In genomic region chr16:56643833-56644232, GRCh38 we compare ENCODE assay signal across 10 cellular contexts. TPM values are rescaled to one million over a fixed set of nuclear protein-coding genes. Genes with fewer than 3 reads are reported as not detected.
DNase-seq lines count a peak whose midpoint lies in the region; ATAC-seq, FAIRE-seq and TF ChIP-seq lines count a peak whose summit lies in the region.
"Had no signal": no experiment of that assay in that cellular context is flagged by ENCODE, and none has a peak within 500 bp of the region (broad histone marks: within the 10 kb centered on the region; RNA-seq: fewer than 3 reads in every experiment).

No MANE protein-coding gene starts in this region.

- WGBS in thyroid gland, 2 donors: 37 to 49% methylated on average over 4 to 5 of the region's 5 CpGs

- TF ChIP-seq CTCF in keratinocyte (optimal IDR thresholded peaks at IDR 0.05 in 1 of 3, IDR thresholded peaks at IDR 0.05 in 1 of 3, conservative IDR thresholded peaks at IDR 0.05 in 1 of 3; ENCODE audit: extremely low read depth in 1 of 3, insufficient read depth in 2 of 3, low read length in 3 of 3): no peak
- no peak for TF ChIP-seq CTCF in thyroid gland (IDR thresholded peaks at IDR 0.05)

- no peak for ATAC-seq in activated naive CD4-positive, alpha-beta T cell treated with anti-CD3 and anti-CD28 coated beads, Interleukin-2, amount 50 U/mL, for 72 hours
- ATAC-seq in activated T-helper 17 cell treated with anti-CD3 and anti-CD28 coated beads, Interleukin-2, amount 50 U/mL, for 72 hours (replicated peaks): no peak
- ATAC-seq in HG03565 (IDR thresholded peaks at IDR 0.05; ENCODE audit: unreplicated experiment): no peak

- H3K27me3 ChIP-seq in keratinocyte (ENCODE audit: control insufficient read depth, extremely low read depth, insufficient read depth, low read length) (peaks cover 6% of the 10 kb centered on the region), thyroid gland (no peaks in the 10 kb centered on the region)

- CTCF ChIA-PET in activated naive CD4-positive, alpha-beta T cell treated with anti-CD3 and anti-CD28 coated beads for 36 hours (lab: Charles Lee): interaction anchor here (0.5 to 1.7 kb wide), 17 partner anchors 13 to 130 kb away, joined by 3 to 7 read pairs (median 5); partner anchors contain the start of gene MT4

- H3K4me3 ChIP-seq in keratinocyte (ENCODE audit: control insufficient read depth in 2 of 3, extremely low read depth in 1 of 3, insufficient read depth in 2 of 3, low read depth in 1 of 3, low read length in 3 of 3) (no peak overlapping the region), thyroid gland (replicated peaks in 1 of 3) (peak overlapping the region in 1 of 3 donors; percentile 22)

- dilution Hi-C loops in keratinocyte (cut with MboI; ENCODE audit: extremely low pct_ligation_motif_present, low sequenced_read_pairs): no loop called here

- H3K27ac Mint-ChIP-seq in activated naive CD4-positive, alpha-beta T cell treated with anti-CD3 and anti-CD28 coated beads for 36 hours: peak overlapping the region; percentile 9
- peak overlapping the region in 1 of 2 donors; percentile 82 for H3K27ac Mint-ChIP-seq in activated naive CD4-positive, alpha-beta T cell treated with anti-CD3 and anti-CD28 coated beads, Interleukin-2, amount 50 U/mL, for 72 hours
- peak overlapping the region; percentile 48 for H3K27ac Mint-ChIP-seq in activated T-helper 17 cell treated with anti-CD3 and anti-CD28 coated beads, Interleukin-2, amount 50 U/mL, for 72 hours

- peak overlapping the region; percentile 14 for H3K4me2 ChIP-seq in keratinocyte (ENCODE audit: control insufficient read depth, extremely low read depth, insufficient read depth, low read depth, low read length)

- H3K9me3 ChIP-seq in keratinocyte (ENCODE audit: control insufficient read depth, low read depth, low read length) (no peaks in the 10 kb centered on the region), thyroid gland (no peaks in the 10 kb centered on the region)

- no peak for FAIRE-seq in keratinocyte (lab: Jason Lieb, UNC)

- peaks cover 42% of the 10 kb centered on the region for H3K27me3 Mint-ChIP-seq in activated naive CD4-positive, alpha-beta T cell treated with anti-CD3 and anti-CD28 coated beads for 36 hours (ENCODE audit: low read depth)
- H3K27me3 Mint-ChIP-seq in activated T-helper 17 cell treated with anti-CD3 and anti-CD28 coated beads, Interleukin-2, amount 50 U/mL, for 72 hours: peaks cover 11% of the 10 kb centered on the region

- H3K4me3 Mint-ChIP-seq in activated naive CD4-positive, alpha-beta T cell treated with anti-CD3 and anti-CD28 coated beads for 36 hours: peak overlapping the region; percentile 46
- H3K4me3 Mint-ChIP-seq in activated T-helper 17 cell treated with anti-CD3 and anti-CD28 coated beads, Interleukin-2, amount 50 U/mL, for 72 hours: peak overlapping the region; percentile 74

- no peak for DNase-seq in activated naive CD4-positive, alpha-beta T cell treated with anti-CD3 and anti-CD28 coated beads for 36 hours
- no peak for DNase-seq in activated naive CD4-positive, alpha-beta T cell treated with anti-CD3 and anti-CD28 coated beads, Interleukin-2, amount 50 U/mL, for 72 hours (ENCODE audit: low spot score in 2 of 2)
- no peak for DNase-seq in keratinocyte (ENCODE audit: low read depth, low spot score)
- DNase-seq in thyroid gland: no peak
- DNase-seq in H4 (ENCODE audit: low spot score): no peak
- DNase-seq in NOMO-1 treated with dmso at 0.1 percent for 144 hours (lab: John Stamatoyannopoulos, UW; ENCODE audit: unreplicated experiment): no peak
- DNase-seq: NCI-H187 treated with DMSO at 0.1 percent for 48 hours had no signal

- intact Hi-C loops in activated naive CD4-positive, alpha-beta T cell treated with anti-CD3 and anti-CD28 coated beads for 36 hours (cut with micrococcal nuclease): loop anchor here (1.0 to 2.0 kb wide), 8 partner anchors 13 to 129 kb away; partner anchors contain the start of genes MT1E, MT1F, MT1X and MT2A
- intact Hi-C loops in thyroid gland (cut with DNase I): no loop called here

- H3K9ac ChIP-seq in keratinocyte (ENCODE audit: control insufficient read depth, extremely low read depth, insufficient read depth, low read length): no peak overlapping the region

- H3K36me3 Mint-ChIP-seq in activated naive CD4-positive, alpha-beta T cell treated with anti-CD3 and anti-CD28 coated beads for 36 hours (ENCODE audit: low read depth): no peaks in the 10 kb centered on the region
- H3K36me3 Mint-ChIP-seq in activated naive CD4-positive, alpha-beta T cell treated with anti-CD3 and anti-CD28 coated beads, Interleukin-2, amount 50 U/mL, for 72 hours: no peaks in the 10 kb centered on the region
- no peaks in the 10 kb centered on the region for H3K36me3 Mint-ChIP-seq in activated T-helper 17 cell treated with anti-CD3 and anti-CD28 coated beads, Interleukin-2, amount 50 U/mL, for 72 hours (ENCODE audit: low read depth)

- no peaks in the 10 kb centered on the region for H3K9me1 ChIP-seq in keratinocyte (ENCODE audit: control insufficient read depth, extremely low read depth, insufficient read depth, low read length)

- peaks cover 4% of the 10 kb centered on the region for H3K4me1 ChIP-seq in keratinocyte (ENCODE audit: control insufficient read depth, extremely low read depth, insufficient read depth, low read length)
- peaks cover 7 to 20% of the 10 kb centered on the region in 2 donors for H3K4me1 ChIP-seq in thyroid gland

- no peak for TF ChIP-seq POLR2A in thyroid gland (IDR thresholded peaks at IDR 0.05)

- H3K9me3 Mint-ChIP-seq in activated naive CD4-positive, alpha-beta T cell treated with anti-CD3 and anti-CD28 coated beads for 36 hours: no peaks in the 10 kb centered on the region
- H3K9me3 Mint-ChIP-seq in activated naive CD4-positive, alpha-beta T cell treated with anti-CD3 and anti-CD28 coated beads, Interleukin-2, amount 50 U/mL, for 72 hours: no peaks in the 10 kb centered on the region
- H3K9me3 Mint-ChIP-seq in activated T-helper 17 cell treated with anti-CD3 and anti-CD28 coated beads, Interleukin-2, amount 50 U/mL, for 72 hours: no peaks in the 10 kb centered on the region

- H3K79me2 ChIP-seq in keratinocyte (ENCODE audit: control insufficient read depth, insufficient read depth, low read length): no peaks in the 10 kb centered on the region

- H3K36me3 ChIP-seq in keratinocyte (ENCODE audit: control insufficient read depth in 2 of 2, extremely low read depth in 1 of 2, insufficient read depth in 2 of 2, low read length in 2 of 2) (no peaks in the 10 kb centered on the region), thyroid gland (no peaks in the 10 kb centered on the region)

- no peak overlapping the region for H2AFZ ChIP-seq in keratinocyte (ENCODE audit: control insufficient read depth, low read length)

- H3K4me1 Mint-ChIP-seq in activated naive CD4-positive, alpha-beta T cell treated with anti-CD3 and anti-CD28 coated beads for 36 hours (ENCODE audit: low read depth): peaks cover 18% of the 10 kb centered on the region
- peaks cover 8% of the 10 kb centered on the region for H3K4me1 Mint-ChIP-seq in activated T-helper 17 cell treated with anti-CD3 and anti-CD28 coated beads, Interleukin-2, amount 50 U/mL, for 72 hours

- H4K20me1 ChIP-seq in keratinocyte (ENCODE audit: control insufficient read depth, extremely low read depth, insufficient read depth, low read length): no peaks in the 10 kb centered on the region

- no peak overlapping the region for H3K27ac ChIP-seq in keratinocyte (ENCODE audit: control insufficient read depth, insufficient read depth, low read length)
- H3K27ac ChIP-seq in thyroid gland: peak overlapping the region in 2 of 3 donors; percentile 6 to 66

RNA-seq across cellular contexts. Expression of gene MT1A, which starts 5.4 kb away (rescaled TPM):
- not detected for total RNA-seq in activated naive CD4-positive, alpha-beta T cell treated with anti-CD3 and anti-CD28 coated beads for 36 hours
- 1 to 10 TPM; 1.0 to 4.9 TPM for total RNA-seq in activated naive CD4-positive, alpha-beta T cell treated with anti-CD3 and anti-CD28 coated beads, Interleukin-2, amount 50 U/mL, for 72 hours
- 1 to 10 TPM; 1.5 to 6.5 TPM for total RNA-seq in activated T-helper 17 cell treated with anti-CD3 and anti-CD28 coated beads, Interleukin-2, amount 50 U/mL, for 72 hours
- not detected in 3 replicates for polyA plus RNA-seq in keratinocyte
- not detected for polyA plus RNA-seq in keratinocyte (2011; ENCODE audit: low read depth)
- not detected in 2 replicates for polyA plus RNA-seq in keratinocyte (2011; cell fraction: cytosol; rRNA removed)
- not detected in 2 replicates for polyA plus RNA-seq in keratinocyte (2011; cell fraction: nucleus; rRNA removed)
- polyA plus RNA-seq in keratinocyte (2012; ENCODE audit: low replicate concordance): 0.93 TPM in 1 of 2 replicates, not detected in the other
- not detected in 3 replicates for polyA minus RNA-seq in keratinocyte
- polyA minus RNA-seq in keratinocyte (2011; cell fraction: cytosol; rRNA and poly(A)+ RNA removed): not detected
- not detected in 2 replicates for polyA minus RNA-seq in keratinocyte (2011; cell fraction: nucleus; rRNA and poly(A)+ RNA removed)
- 10 to 100 TPM in 3 of 4 donors, 1 to 10 TPM in 1; 7.1 to 23.6 (median 16.8) TPM for total RNA-seq in thyroid gland
- total RNA-seq in H4 (2014; rRNA removed; shearing (Covaris generic)): not detected in 2 replicates

RNA-seq across cellular contexts. Expression of gene MT1B, which starts 7.9 kb away (rescaled TPM):
- total RNA-seq in activated naive CD4-positive, alpha-beta T cell treated with anti-CD3 and anti-CD28 coated beads for 36 hours: not detected
- not detected for total RNA-seq in activated naive CD4-positive, alpha-beta T cell treated with anti-CD3 and anti-CD28 coated beads, Interleukin-2, amount 50 U/mL, for 72 hours
- not detected for total RNA-seq in activated T-helper 17 cell treated with anti-CD3 and anti-CD28 coated beads, Interleukin-2, amount 50 U/mL, for 72 hours
- polyA plus RNA-seq in keratinocyte: not detected in 3 replicates
- polyA plus RNA-seq in keratinocyte (2011; ENCODE audit: low read depth): not detected
- not detected in 2 replicates for polyA plus RNA-seq in keratinocyte (2011; cell fraction: cytosol; rRNA removed)
- not detected in 2 replicates for polyA plus RNA-seq in keratinocyte (2011; cell fraction: nucleus; rRNA removed)
- polyA plus RNA-seq in keratinocyte (2012; ENCODE audit: low replicate concordance): not detected in 2 replicates
- not detected in 3 replicates for polyA minus RNA-seq in keratinocyte
- not detected for polyA minus RNA-seq in keratinocyte (2011; cell fraction: cytosol; rRNA and poly(A)+ RNA removed)
- polyA minus RNA-seq in keratinocyte (2011; cell fraction: nucleus; rRNA and poly(A)+ RNA removed): not detected in 2 replicates
- total RNA-seq in thyroid gland: not detected
- total RNA-seq in H4 (2014; rRNA removed; shearing (Covaris generic)): not detected in 2 replicates
- total RNA-seq: Right ventricle myocardium superior had no signal

RNA-seq across cellular contexts. Expression of gene MT1M, which starts 11.4 kb away (rescaled TPM):
- total RNA-seq in activated naive CD4-positive, alpha-beta T cell treated with anti-CD3 and anti-CD28 coated beads for 36 hours: not detected
- not detected for total RNA-seq in activated naive CD4-positive, alpha-beta T cell treated with anti-CD3 and anti-CD28 coated beads, Interleukin-2, amount 50 U/mL, for 72 hours
- total RNA-seq in activated T-helper 17 cell treated with anti-CD3 and anti-CD28 coated beads, Interleukin-2, amount 50 U/mL, for 72 hours: not detected
- 0.20 to 0.74 TPM (median 0.24 TPM) in 3 replicates for polyA plus RNA-seq in keratinocyte
- not detected for polyA plus RNA-seq in keratinocyte (2011; ENCODE audit: low read depth)
- 0.32 and 0.65 TPM in 2 replicates for polyA plus RNA-seq in keratinocyte (2011; cell fraction: cytosol; rRNA removed)
- polyA plus RNA-seq in keratinocyte (2011; cell fraction: nucleus; rRNA removed): 0.27 TPM in 1 of 2 replicates, not detected in the other
- 0.79 and 1.1 TPM in 2 replicates for polyA plus RNA-seq in keratinocyte (2012; ENCODE audit: low replicate concordance)
- polyA minus RNA-seq in keratinocyte: 0.56 to 0.76 TPM in 2 of 3 replicates, not detected in the other
- not detected for polyA minus RNA-seq in keratinocyte (2011; cell fraction: cytosol; rRNA and poly(A)+ RNA removed)
- not detected in 2 replicates for polyA minus RNA-seq in keratinocyte (2011; cell fraction: nucleus; rRNA and poly(A)+ RNA removed)
- total RNA-seq in thyroid gland: 10 to 100 TPM in 3 of 4 donors, 1 to 10 TPM in 1; 7.1 to 45.5 (median 33.8) TPM
- total RNA-seq in H4 (2014; rRNA removed; shearing (Covaris generic)): not detected in 2 replicates

RNA-seq across cellular contexts. Expression of gene MT1F, which starts 13.9 kb away (rescaled TPM):
- total RNA-seq in activated naive CD4-positive, alpha-beta T cell treated with anti-CD3 and anti-CD28 coated beads for 36 hours: 1 to 10 TPM; 5.4 to 6.4 TPM
- total RNA-seq in activated naive CD4-positive, alpha-beta T cell treated with anti-CD3 and anti-CD28 coated beads, Interleukin-2, amount 50 U/mL, for 72 hours: 10 to 100 TPM in 1 of 2 donors, 1 to 10 TPM in 1; 7.5 to 11.5 TPM
- total RNA-seq in activated T-helper 17 cell treated with anti-CD3 and anti-CD28 coated beads, Interleukin-2, amount 50 U/mL, for 72 hours: 1 to 10 TPM; 3.1 to 5.7 TPM
- polyA plus RNA-seq in keratinocyte: 1.5 to 4.1 TPM (median 2.3 TPM) in 3 replicates
- polyA plus RNA-seq in keratinocyte (2011; ENCODE audit: low read depth): not detected
- 1.7 and 3.3 TPM in 2 replicates for polyA plus RNA-seq in keratinocyte (2011; cell fraction: cytosol; rRNA removed)
- polyA plus RNA-seq in keratinocyte (2011; cell fraction: nucleus; rRNA removed): 0.90 and 1.1 TPM in 2 replicates
- polyA plus RNA-seq in keratinocyte (2012; ENCODE audit: low replicate concordance): 1.7 and 6.5 TPM in 2 replicates
- polyA minus RNA-seq in keratinocyte: 0.79 to 4.8 TPM (median 2.5 TPM) in 3 replicates
- polyA minus RNA-seq in keratinocyte (2011; cell fraction: cytosol; rRNA and poly(A)+ RNA removed): 4.2 TPM
- 0.74 TPM in 1 of 2 replicates, not detected in the other for polyA minus RNA-seq in keratinocyte (2011; cell fraction: nucleus; rRNA and poly(A)+ RNA removed)
- 100 to 1,000 TPM in 1 of 4 donors, 10 to 100 TPM in 3; 25.8 to 220 (median 45.1) TPM for total RNA-seq in thyroid gland
- 0.14 TPM in 1 of 2 replicates, not detected in the other for total RNA-seq in H4 (2014; rRNA removed; shearing (Covaris generic))

RNA-seq across cellular contexts. Expression of gene MT1E, which starts 18.3 kb away (rescaled TPM):
- 10 to 100 TPM; 12.2 to 12.4 TPM for total RNA-seq in activated naive CD4-positive, alpha-beta T cell treated with anti-CD3 and anti-CD28 coated beads for 36 hours
- 1 to 10 TPM; 1.6 to 8.7 TPM for total RNA-seq in activated naive CD4-positive, alpha-beta T cell treated with anti-CD3 and anti-CD28 coated beads, Interleukin-2, amount 50 U/mL, for 72 hours
- under 1 TPM in 1 of 2 donors, not detected in 1; 0.53 TPM for total RNA-seq in activated T-helper 17 cell treated with anti-CD3 and anti-CD28 coated beads, Interleukin-2, amount 50 U/mL, for 72 hours
- polyA plus RNA-seq in keratinocyte: 394 to 1,732 TPM (median 404 TPM) in 3 replicates
- 55.2 TPM for polyA plus RNA-seq in keratinocyte (2011; ENCODE audit: low read depth)
- polyA plus RNA-seq in keratinocyte (2011; cell fraction: cytosol; rRNA removed): 1,504 and 3,462 TPM in 2 replicates
- 621 and 624 TPM in 2 replicates for polyA plus RNA-seq in keratinocyte (2011; cell fraction: nucleus; rRNA removed)
- polyA plus RNA-seq in keratinocyte (2012; ENCODE audit: low replicate concordance): 688 and 1,595 TPM in 2 replicates
- polyA minus RNA-seq in keratinocyte: 298 to 744 TPM (median 398 TPM) in 3 replicates
- 667 TPM for polyA minus RNA-seq in keratinocyte (2011; cell fraction: cytosol; rRNA and poly(A)+ RNA removed)
- polyA minus RNA-seq in keratinocyte (2011; cell fraction: nucleus; rRNA and poly(A)+ RNA removed): 76.9 and 81.7 TPM in 2 replicates
- 1,000 to 10,000 TPM in 1 of 4 donors, 100 to 1,000 TPM in 3; 111 to 1,129 (median 368) TPM for total RNA-seq in thyroid gland
- total RNA-seq in H4 (2014; rRNA removed; shearing (Covaris generic)): not detected in 2 replicates
